Comparison of ENCODE assay signal across 22 cellular contexts in the genomic region with DNA sequence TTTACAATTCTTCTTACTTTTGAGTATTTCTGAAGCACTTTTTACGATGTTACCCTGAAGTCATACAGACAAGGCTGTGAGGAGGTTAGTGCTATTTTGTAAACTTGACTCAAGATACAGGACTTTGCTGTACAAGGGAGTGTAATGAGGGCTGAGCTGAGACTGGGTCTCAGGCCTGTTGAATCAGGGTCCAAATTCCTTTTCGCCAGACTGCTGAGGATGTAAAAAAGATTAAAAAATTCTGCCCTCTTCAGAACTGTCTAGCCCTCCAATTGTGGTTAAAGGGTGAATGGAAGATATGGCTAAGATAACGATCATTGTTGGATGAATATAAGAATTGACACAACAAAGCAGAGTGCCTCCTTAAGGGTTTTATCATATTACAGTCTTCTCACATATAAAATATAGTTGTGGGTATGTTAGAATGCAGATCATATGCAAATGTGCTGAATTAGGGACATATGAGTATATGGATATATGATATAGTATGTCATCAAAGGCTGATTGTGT.
"Had no signal": no experiment of that assay in that cellular context is flagged by ENCODE, and none has a peak within 500 bp of the region (broad histone marks: within the 10 kb centered on the region; RNA-seq: fewer than 3 reads in every experiment).

No MANE protein-coding gene starts in this region.

- H3K4me3 ChIP-seq: body of pancreas, coronary artery, heart left ventricle, left ventricle myocardium inferior, mucosa of descending colon, suprapubic skin, transverse colon had no signal

- DNase-seq: activated CD4-positive, alpha-beta memory T cell treated with anti-CD3 and anti-CD28 coated beads, Interleukin-2, amount 10 ng/mL, durations not matched to agents 7 days and 5 days; activated CD4-positive, alpha-beta T cell treated with anti-CD3 and anti-CD28 coated beads for 48 hours; activated CD4-positive, CD25-positive, alpha-beta regulatory T cell; activated CD8-positive, alpha-beta memory T cell treated with anti-CD3 and anti-CD28 coated beads, Interleukin-2, amount 10 ng/mL, durations not matched to agents 7 days and 5 days; amniotic stem cell; body of pancreas; central memory CD4-positive, alpha-beta T cell; erythroblast; heart left ventricle; left ventricle myocardium inferior; mucosa of descending colon; naive thymus-derived CD8-positive, alpha-beta T cell; posterior cingulate gyrus; stimulated activated naive CD8-positive, alpha-beta T cell treated with anti-CD3 and anti-CD28 coated beads, Interleukin-15, amount 100 ng/mL, for 72 hours; T-helper 1 cell; T-helper 9 cell; transverse colon had no signal

- H3K9me3 Mint-ChIP-seq: activated CD4-positive, alpha-beta memory T cell treated with anti-CD3 and anti-CD28 coated beads, Interleukin-2, amount 10 ng/mL, durations not matched to agents 7 days and 5 days; naive thymus-derived CD8-positive, alpha-beta T cell; stimulated activated naive CD8-positive, alpha-beta T cell treated with anti-CD3 and anti-CD28 coated beads, Interleukin-15, amount 100 ng/mL, for 72 hours had no signal

- FAIRE-seq: frontal cortex had no signal

- H3K27me3 ChIP-seq: body of pancreas, heart left ventricle, neutrophil, suprapubic skin, transverse colon had no signal

- H3K27ac Mint-ChIP-seq: activated CD4-positive, alpha-beta memory T cell treated with anti-CD3 and anti-CD28 coated beads, Interleukin-2, amount 10 ng/mL, durations not matched to agents 7 days and 5 days; activated CD8-positive, alpha-beta memory T cell treated with anti-CD3 and anti-CD28 coated beads, Interleukin-2, amount 10 ng/mL, durations not matched to agents 7 days and 5 days; activated naive CD8-positive, alpha-beta T cell; naive thymus-derived CD8-positive, alpha-beta T cell; stimulated activated naive CD8-positive, alpha-beta T cell treated with anti-CD3 and anti-CD28 coated beads, Interleukin-15, amount 100 ng/mL, for 72 hours had no signal

- H3K4me1 ChIP-seq: body of pancreas, heart left ventricle, left ventricle myocardium inferior, suprapubic skin, transverse colon had no signal

- H3K36me3 Mint-ChIP-seq: activated CD8-positive, alpha-beta memory T cell treated with anti-CD3 and anti-CD28 coated beads, Interleukin-2, amount 10 ng/mL, durations not matched to agents 7 days and 5 days had no signal

- H3K4me3 Mint-ChIP-seq: activated CD4-positive, alpha-beta memory T cell treated with anti-CD3 and anti-CD28 coated beads, Interleukin-2, amount 10 ng/mL, durations not matched to agents 7 days and 5 days; activated CD8-positive, alpha-beta memory T cell treated with anti-CD3 and anti-CD28 coated beads, Interleukin-2, amount 10 ng/mL, durations not matched to agents 7 days and 5 days; activated naive CD8-positive, alpha-beta T cell; naive thymus-derived CD8-positive, alpha-beta T cell; stimulated activated naive CD8-positive, alpha-beta T cell treated with anti-CD3 and anti-CD28 coated beads, Interleukin-15, amount 100 ng/mL, for 72 hours had no signal

- H3K27ac ChIP-seq: body of pancreas, coronary artery, heart left ventricle, left ventricle myocardium inferior, neutrophil, suprapubic skin, transverse colon had no signal

- H3K27me3 Mint-ChIP-seq: activated CD4-positive, alpha-beta memory T cell treated with anti-CD3 and anti-CD28 coated beads, Interleukin-2, amount 10 ng/mL, durations not matched to agents 7 days and 5 days; stimulated activated naive CD8-positive, alpha-beta T cell treated with anti-CD3 and anti-CD28 coated beads, Interleukin-15, amount 100 ng/mL, for 72 hours had no signal

- H3K9me3 ChIP-seq: body of pancreas, heart left ventricle, left ventricle myocardium inferior, mucosa of descending colon, neutrophil, suprapubic skin, transverse colon had no signal

- H3K36me3 ChIP-seq: heart left ventricle, left ventricle myocardium inferior, neutrophil, suprapubic skin, transverse colon had no signal

- H3K4me1 Mint-ChIP-seq: stimulated activated naive CD8-positive, alpha-beta T cell treated with anti-CD3 and anti-CD28 coated beads, Interleukin-15, amount 100 ng/mL, for 72 hours had no signal
